In genomic region chr3:114824014-114824413, GRCh38 we compare ENCODE assay signal across 3 cellular contexts.
TF ChIP-seq lines count a peak whose summit lies in the region.

No MANE protein-coding gene starts in this region.

TF ChIP-seq in HepG2, 621 proteins besides CTCF, POLR2A, EP300 and RAD21:
- TF ChIP-seq ZNF878 (CRISPR knock-in tag; IDR thresholded peaks at IDR 0.05) (no peak), NRL (CRISPR knock-in tag; IDR thresholded peaks at IDR 0.05; ENCODE audit: borderline replicate concordance) (no peak), ZNF451 (CRISPR knock-in tag; IDR thresholded peaks at IDR 0.05) (no peak), ATF7 (IDR thresholded peaks at IDR 0.05) (peak; percentile 86), ATF7 (CRISPR knock-in tag; IDR thresholded peaks at IDR 0.05) (no peak), TBX2 (CRISPR knock-in tag; IDR thresholded peaks at IDR 0.05; ENCODE audit: borderline replicate concordance) (no peak), ZNF766 (CRISPR knock-in tag; IDR thresholded peaks at IDR 0.05; ENCODE audit: borderline replicate concordance) (no peak)

TF ChIP-seq in HCT116, 20 proteins besides CTCF, POLR2A, EP300 and RAD21:
- no peak for TF ChIP-seq CBX3 (IDR thresholded peaks at IDR 0.05; ENCODE audit: low read depth)
- TF ChIP-seq SP1 (IDR thresholded peaks at IDR 0.05; ENCODE audit: low read depth): no peak
- no peak for TF ChIP-seq POLR2AphosphoS5 (IDR thresholded peaks at IDR 0.05; ENCODE audit: low read depth, low read length)
- TF ChIP-seq ATF3 (IDR thresholded peaks at IDR 0.05): no peak
- no peak for TF ChIP-seq YY1 (IDR thresholded peaks at IDR 0.05; ENCODE audit: extremely low read depth, insufficient replicate concordance, low read depth, low read length)
- TF ChIP-seq, protein P1, sequence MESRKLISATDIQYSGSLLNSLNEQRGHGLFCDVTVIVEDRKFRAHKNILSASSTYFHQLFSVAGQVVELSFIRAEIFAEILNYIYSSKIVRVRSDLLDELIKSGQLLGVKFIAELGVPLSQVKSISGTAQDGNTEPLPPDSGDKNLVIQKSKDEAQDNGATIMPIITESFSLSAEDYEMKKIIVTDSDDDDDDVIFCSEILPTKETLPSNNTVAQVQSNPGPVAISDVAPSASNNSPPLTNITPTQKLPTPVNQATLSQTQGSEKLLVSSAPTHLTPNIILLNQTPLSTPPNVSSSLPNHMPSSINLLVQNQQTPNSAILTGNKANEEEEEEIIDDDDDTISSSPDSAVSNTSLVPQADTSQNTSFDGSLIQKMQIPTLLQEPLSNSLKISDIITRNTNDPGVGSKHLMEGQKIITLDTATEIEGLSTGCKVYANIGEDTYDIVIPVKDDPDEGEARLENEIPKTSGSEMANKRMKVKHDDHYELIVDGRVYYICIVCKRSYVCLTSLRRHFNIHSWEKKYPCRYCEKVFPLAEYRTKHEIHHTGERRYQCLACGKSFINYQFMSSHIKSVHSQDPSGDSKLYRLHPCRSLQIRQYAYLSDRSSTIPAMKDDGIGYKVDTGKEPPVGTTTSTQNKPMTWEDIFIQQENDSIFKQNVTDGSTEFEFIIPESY (IDR thresholded peaks at IDR 0.05; ENCODE audit: extremely low read depth, insufficient replicate concordance, low read length): no peak
- no peak for TF ChIP-seq SIN3A (IDR thresholded peaks at IDR 0.05; ENCODE audit: low read depth)
- no peak for TF ChIP-seq TCF7L2 (IDR thresholded peaks at IDR 0.05; ENCODE audit: borderline replicate concordance, extremely low read depth, insufficient read depth, insufficient read length)
- no peak for TF ChIP-seq EZH2phosphoT487 (IDR thresholded peaks at IDR 0.05; ENCODE audit: borderline replicate concordance)
- TF ChIP-seq, protein P2, sequence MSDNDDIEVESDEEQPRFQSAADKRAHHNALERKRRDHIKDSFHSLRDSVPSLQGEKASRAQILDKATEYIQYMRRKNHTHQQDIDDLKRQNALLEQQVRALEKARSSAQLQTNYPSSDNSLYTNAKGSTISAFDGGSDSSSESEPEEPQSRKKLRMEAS (IDR thresholded peaks at IDR 0.05): no peak
- no peak for TF ChIP-seq EGR1 (IDR thresholded peaks at IDR 0.05; ENCODE audit: low read depth)
- TF ChIP-seq ELF1 (IDR thresholded peaks at IDR 0.05; ENCODE audit: borderline replicate concordance, low read depth): no peak
TF ChIP-seq in HCT116: peak in this region for 0.

TF ChIP-seq in HEK293, 187 proteins besides CTCF, POLR2A, EP300 and RAD21:
- TF ChIP-seq ZNF24 (tag by site-specific recombination; IDR thresholded peaks at IDR 0.05) (no peak), ATF2 (tag by site-specific recombination; IDR thresholded peaks at IDR 0.05; ENCODE audit: low read depth) (peak; percentile 57; the same call in 1 of the 2 replicates), ZNF2 (tag by site-specific recombination; IDR thresholded peaks at IDR 0.05) (no peak), TCF7L2 (IDR thresholded peaks at IDR 0.05; ENCODE audit: borderline replicate concordance, low read depth, low read length) (no peak), ZNF169 (tag by site-specific recombination; IDR thresholded peaks at IDR 0.05) (no peak), ZNF768 (tag by site-specific recombination; IDR thresholded peaks at IDR 0.05) (no peak)
- TF ChIP-seq, protein P3, sequence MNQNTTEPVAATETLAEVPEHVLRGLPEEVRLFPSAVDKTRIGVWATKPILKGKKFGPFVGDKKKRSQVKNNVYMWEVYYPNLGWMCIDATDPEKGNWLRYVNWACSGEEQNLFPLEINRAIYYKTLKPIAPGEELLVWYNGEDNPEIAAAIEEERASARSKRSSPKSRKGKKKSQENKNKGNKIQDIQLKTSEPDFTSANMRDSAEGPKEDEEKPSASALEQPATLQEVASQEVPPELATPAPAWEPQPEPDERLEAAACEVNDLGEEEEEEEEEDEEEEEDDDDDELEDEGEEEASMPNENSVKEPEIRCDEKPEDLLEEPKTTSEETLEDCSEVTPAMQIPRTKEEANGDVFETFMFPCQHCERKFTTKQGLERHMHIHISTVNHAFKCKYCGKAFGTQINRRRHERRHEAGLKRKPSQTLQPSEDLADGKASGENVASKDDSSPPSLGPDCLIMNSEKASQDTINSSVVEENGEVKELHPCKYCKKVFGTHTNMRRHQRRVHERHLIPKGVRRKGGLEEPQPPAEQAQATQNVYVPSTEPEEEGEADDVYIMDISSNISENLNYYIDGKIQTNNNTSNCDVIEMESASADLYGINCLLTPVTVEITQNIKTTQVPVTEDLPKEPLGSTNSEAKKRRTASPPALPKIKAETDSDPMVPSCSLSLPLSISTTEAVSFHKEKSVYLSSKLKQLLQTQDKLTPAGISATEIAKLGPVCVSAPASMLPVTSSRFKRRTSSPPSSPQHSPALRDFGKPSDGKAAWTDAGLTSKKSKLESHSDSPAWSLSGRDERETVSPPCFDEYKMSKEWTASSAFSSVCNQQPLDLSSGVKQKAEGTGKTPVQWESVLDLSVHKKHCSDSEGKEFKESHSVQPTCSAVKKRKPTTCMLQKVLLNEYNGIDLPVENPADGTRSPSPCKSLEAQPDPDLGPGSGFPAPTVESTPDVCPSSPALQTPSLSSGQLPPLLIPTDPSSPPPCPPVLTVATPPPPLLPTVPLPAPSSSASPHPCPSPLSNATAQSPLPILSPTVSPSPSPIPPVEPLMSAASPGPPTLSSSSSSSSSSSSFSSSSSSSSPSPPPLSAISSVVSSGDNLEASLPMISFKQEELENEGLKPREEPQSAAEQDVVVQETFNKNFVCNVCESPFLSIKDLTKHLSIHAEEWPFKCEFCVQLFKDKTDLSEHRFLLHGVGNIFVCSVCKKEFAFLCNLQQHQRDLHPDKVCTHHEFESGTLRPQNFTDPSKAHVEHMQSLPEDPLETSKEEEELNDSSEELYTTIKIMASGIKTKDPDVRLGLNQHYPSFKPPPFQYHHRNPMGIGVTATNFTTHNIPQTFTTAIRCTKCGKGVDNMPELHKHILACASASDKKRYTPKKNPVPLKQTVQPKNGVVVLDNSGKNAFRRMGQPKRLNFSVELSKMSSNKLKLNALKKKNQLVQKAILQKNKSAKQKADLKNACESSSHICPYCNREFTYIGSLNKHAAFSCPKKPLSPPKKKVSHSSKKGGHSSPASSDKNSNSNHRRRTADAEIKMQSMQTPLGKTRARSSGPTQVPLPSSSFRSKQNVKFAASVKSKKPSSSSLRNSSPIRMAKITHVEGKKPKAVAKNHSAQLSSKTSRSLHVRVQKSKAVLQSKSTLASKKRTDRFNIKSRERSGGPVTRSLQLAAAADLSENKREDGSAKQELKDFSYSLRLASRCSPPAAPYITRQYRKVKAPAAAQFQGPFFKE (tag by site-specific recombination; IDR thresholded peaks at IDR 0.05; ENCODE audit: borderline replicate concordance): no peak
- TF ChIP-seq, protein P4, sequence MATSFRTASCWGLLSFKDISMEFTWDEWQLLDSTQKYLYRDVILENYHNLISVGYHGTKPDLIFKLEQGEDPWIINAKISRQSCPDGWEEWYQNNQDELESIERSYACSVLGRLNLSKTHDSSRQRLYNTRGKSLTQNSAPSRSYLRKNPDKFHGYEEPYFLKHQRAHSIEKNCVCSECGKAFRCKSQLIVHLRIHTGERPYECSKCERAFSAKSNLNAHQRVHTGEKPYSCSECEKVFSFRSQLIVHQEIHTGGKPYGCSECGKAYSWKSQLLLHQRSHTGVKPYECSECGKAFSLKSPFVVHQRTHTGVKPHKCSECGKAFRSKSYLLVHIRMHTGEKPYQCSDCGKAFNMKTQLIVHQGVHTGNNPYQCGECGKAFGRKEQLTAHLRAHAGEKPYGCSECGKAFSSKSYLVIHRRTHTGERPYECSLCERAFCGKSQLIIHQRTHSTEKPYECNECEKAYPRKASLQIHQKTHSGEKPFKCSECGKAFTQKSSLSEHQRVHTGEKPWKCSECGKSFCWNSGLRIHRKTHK (tag by site-specific recombination; IDR thresholded peaks at IDR 0.05): no peak
